Comparison of ENCODE assay signal across 4 cellular contexts in the genomic region with DNA sequence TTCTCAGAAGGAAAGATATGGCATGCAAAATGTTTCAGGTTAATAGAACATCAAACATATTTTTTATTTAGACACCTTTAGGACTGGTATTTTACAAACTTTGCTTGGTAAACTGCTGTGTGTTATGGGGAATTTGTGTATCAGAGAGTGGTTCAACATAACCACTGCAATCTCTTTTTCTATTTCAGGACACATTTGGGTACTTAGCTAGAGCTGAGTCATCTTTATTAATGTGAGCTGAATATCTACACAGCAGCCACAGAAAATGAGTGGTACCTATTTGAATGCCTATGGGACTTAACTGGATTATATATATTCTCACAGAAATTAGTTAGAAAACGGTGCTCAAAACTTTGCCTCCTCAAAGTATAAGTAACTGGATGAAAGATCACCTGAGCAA.
DNase-seq lines count a peak whose midpoint lies in the region; ATAC-seq and TF ChIP-seq lines count a peak whose summit lies in the region.
"Not testable (repeated sequence)": the region's sequence is repeated elsewhere in the genome, so short reads cannot be mapped to it uniquely, and the experiment has no call there.

No MANE protein-coding gene starts in this region.

- H3K27ac Mint-ChIP-seq in activated naive CD8-positive, alpha-beta T cell treated with anti-CD3 and anti-CD28 coated beads, Interleukin-2, amount 50 U/mL, for 24 hours: not testable (repeated sequence)

- not testable (repeated sequence) for H4K20me1 ChIP-seq in MM.1S (ENCODE audit: insufficient read depth, low read length)

- H3K4me1 Mint-ChIP-seq in activated naive CD8-positive, alpha-beta T cell treated with anti-CD3 and anti-CD28 coated beads, Interleukin-2, amount 50 U/mL, for 24 hours: not testable (repeated sequence)

- not testable (repeated sequence) for H3K36me3 ChIP-seq in MM.1S (replicated peaks; ENCODE audit: insufficient read depth, low read length)

- not testable (repeated sequence) for H3K4me1 ChIP-seq in MM.1S (ENCODE audit: low read length)

- not testable (repeated sequence) for H3K27ac ChIP-seq in MM.1S (ENCODE audit: low read length)

- H3K27me3 ChIP-seq in MM.1S (replicated peaks; ENCODE audit: insufficient read depth, low read length): not testable (repeated sequence)

- not testable (repeated sequence) for H2AFZ ChIP-seq in MM.1S (ENCODE audit: low read length)

- peak; percentile 36 for DNase-seq in MM.1S
- not testable (repeated sequence) for DNase-seq in activated naive CD8-positive, alpha-beta T cell treated with anti-CD3 and anti-CD28 coated beads, Interleukin-2, amount 50 U/mL, for 24 hours
- DNase-seq in myocyte (ENCODE audit: low read depth): peak; percentile 42

- H3K9me2 ChIP-seq in MM.1S (replicated peaks; ENCODE audit: insufficient read depth, low read length): not testable (repeated sequence)

- peak; percentile 51 for ATAC-seq in GM18868 (IDR thresholded peaks at IDR 0.05; ENCODE audit: unreplicated experiment)
- ATAC-seq in activated naive CD8-positive, alpha-beta T cell treated with anti-CD3 and anti-CD28 coated beads, Interleukin-2, amount 50 U/mL, for 24 hours: peak; percentile 45

- H3K4me3 Mint-ChIP-seq in activated naive CD8-positive, alpha-beta T cell treated with anti-CD3 and anti-CD28 coated beads, Interleukin-2, amount 50 U/mL, for 24 hours: not testable (repeated sequence)

- not testable (repeated sequence) for H3K4me3 ChIP-seq in MM.1S (ENCODE audit: low read length)

- H3F3A ChIP-seq in MM.1S (ENCODE audit: insufficient read depth, low read length): not testable (repeated sequence)

- H3K9ac ChIP-seq in MM.1S (ENCODE audit: low read length): not testable (repeated sequence)

- H3K9me3 ChIP-seq in MM.1S (replicated peaks; ENCODE audit: insufficient read depth, low read length): not testable (repeated sequence)

- not testable (repeated sequence) for H3K36me3 Mint-ChIP-seq in activated naive CD8-positive, alpha-beta T cell treated with anti-CD3 and anti-CD28 coated beads, Interleukin-2, amount 50 U/mL, for 24 hours (ENCODE audit: low read depth)

- not testable (repeated sequence) for H3K27me3 Mint-ChIP-seq in activated naive CD8-positive, alpha-beta T cell treated with anti-CD3 and anti-CD28 coated beads, Interleukin-2, amount 50 U/mL, for 24 hours

- not testable (repeated sequence) for H3K9me3 Mint-ChIP-seq in activated naive CD8-positive, alpha-beta T cell treated with anti-CD3 and anti-CD28 coated beads, Interleukin-2, amount 50 U/mL, for 24 hours

- TF ChIP-seq CTCF in MM.1S (IDR thresholded peaks at IDR 0.05; ENCODE audit: low read length): not testable (repeated sequence)

- H3K4me2 ChIP-seq in MM.1S (ENCODE audit: low read depth, low read length): not testable (repeated sequence)

- not testable (repeated sequence) for H3K79me2 ChIP-seq in MM.1S (ENCODE audit: low read length)
